ENCODE assay signal across 8 cellular contexts in genomic region chr18:74342416-74343043, GRCh38. TPM values are rescaled to one million over a fixed set of nuclear protein-coding genes. Genes with fewer than 3 reads are reported as not detected.
DNase-seq lines count a peak whose midpoint lies in the region; ATAC-seq and TF ChIP-seq lines count a peak whose summit lies in the region.

No MANE protein-coding gene starts in this region.

- no peak overlapping the region for H3K4me3 ChIP-seq in prostate gland

- H3K4me1 ChIP-seq in prostate gland (replicated peaks), result no peaks in the 10 kb centered on the region

- ATAC-seq in GM21528 (IDR thresholded peaks at IDR 0.05; ENCODE audit: low FRiP score, unreplicated experiment), result no peak

- H3K27ac ChIP-seq in prostate gland, result no peak overlapping the region

- peak in 3 of 4 experiments; percentile 50 to 88 (median 82) for TF ChIP-seq CTCF in prostate gland (IDR thresholded peaks at IDR 0.05)

- no peaks in the 10 kb centered on the region for H3K4me1 Mint-ChIP-seq in activated T-cell treated with anti-CD3 and anti-CD28 coated beads, Interleukin-2, amount 50 U/mL, for 24 hours (ENCODE audit: low read depth)

- no peaks in the 10 kb centered on the region for H3K27me3 ChIP-seq in prostate gland (replicated peaks; ENCODE audit: insufficient read depth)

- intact Hi-C loops in prostate gland (cut with DNase I), result no loop called here

- DNase-seq in activated gamma-delta T cell treated with Interleukin-2 at 50 U/mL for 16 hours, result peak; percentile 24
- DNase-seq in activated gamma-delta T cell (lab: John Stamatoyannopoulos, UW), result no peak
- peak; percentile 63 for DNase-seq in M059J (ENCODE audit: low read depth)
- peak; percentile 29 for DNase-seq in SKM-1 treated with dmso at 0.1 percent for 144 hours (lab: John Stamatoyannopoulos, UW; ENCODE audit: unreplicated experiment)
- peak; percentile 88 for DNase-seq in fibroblast of peridontal ligament (ENCODE audit: extremely low read depth)
- DNase-seq in prostate gland (ENCODE audit: low spot score), result peak; percentile 35
- DNase-seq in activated T-cell treated with anti-CD3 and anti-CD28 coated beads, Interleukin-2, amount 50 U/mL, for 24 hours, result no peak

- H3K27me3 Mint-ChIP-seq in activated T-cell treated with anti-CD3 and anti-CD28 coated beads, Interleukin-2, amount 50 U/mL, for 24 hours, result peaks cover 2% of the 10 kb centered on the region

- no peaks in the 10 kb centered on the region for H3K9me3 ChIP-seq in prostate gland

- H3K9me3 Mint-ChIP-seq in activated T-cell treated with anti-CD3 and anti-CD28 coated beads, Interleukin-2, amount 50 U/mL, for 24 hours, result no peaks in the 10 kb centered on the region

- WGBS in prostate gland, result 13% methylated on average over 4 of the region's 4 CpGs

- no peaks in the 10 kb centered on the region for H3K36me3 Mint-ChIP-seq in activated T-cell treated with anti-CD3 and anti-CD28 coated beads, Interleukin-2, amount 50 U/mL, for 24 hours (ENCODE audit: low read depth)

- H3K36me3 ChIP-seq in prostate gland, result no peaks in the 10 kb centered on the region

- H3K4me3 Mint-ChIP-seq in activated T-cell treated with anti-CD3 and anti-CD28 coated beads, Interleukin-2, amount 50 U/mL, for 24 hours, result no peak overlapping the region

- H3K27ac Mint-ChIP-seq in activated T-cell treated with anti-CD3 and anti-CD28 coated beads, Interleukin-2, amount 50 U/mL, for 24 hours, result no peak overlapping the region

- no peak for TF ChIP-seq POLR2A in prostate gland (IDR thresholded peaks at IDR 0.05)

RNA-seq across cellular contexts. Expression of gene C18orf63, which starts 26.9 kb away (rescaled TPM):
- total RNA-seq in M059J (2014; rRNA removed; shearing (Covaris generic)), result not detected in 2 replicates
- total RNA-seq in prostate gland, result 1 to 10 TPM in 1 of 2 donors, not detected in 1; 4.7 TPM

RNA-seq across cellular contexts. Expression of gene CYB5A, which starts 50.8 kb away (rescaled TPM):
- total RNA-seq in M059J (2014; rRNA removed; shearing (Covaris generic)), result 167 and 192 TPM in 2 replicates
- 100 to 1,000 TPM in 1 of 2 donors, 10 to 100 TPM in 1; 76.6 to 144 TPM for total RNA-seq in prostate gland

Comparison
In these comparisons a context has a peak if more than half of its experiments do, and no peak if none do; other contexts are left out.
1. DNase-seq: peak in activated gamma-delta T cell treated with Interleukin-2 at 50 U/mL for 16 hours (single experiment), M059J (single experiment), SKM-1 treated with dmso at 0.1 percent for 144 hours (single experiment), fibroblast of peridontal ligament (single experiment) and prostate gland (single experiment); none in activated gamma-delta T cell (single experiment) and activated T-cell treated with anti-CD3 and anti-CD28 coated beads, Interleukin-2, amount 50 U/mL, for 24 hours (single experiment).